ENCODE assay signal across 8 cellular contexts in genomic region chr16:29710227-29711219, GRCh38. TPM values are rescaled to one million over a fixed set of nuclear protein-coding genes. Genes with fewer than 3 reads are reported as not detected.
DNase-seq lines count a peak whose midpoint lies in the region; ATAC-seq, FAIRE-seq and TF ChIP-seq lines count a peak whose summit lies in the region.

No MANE protein-coding gene starts in this region.

- H3K4me1 Mint-ChIP-seq in CD4-positive, alpha-beta T cell (ENCODE audit: low read depth) = peaks cover 11% of the 10 kb centered on the region

- H3K79me2 ChIP-seq in OCI-LY3 (ENCODE audit: low read length) = no peaks in the 10 kb centered on the region

- H3K4me1 ChIP-seq in OCI-LY3 (ENCODE audit: low read length) (peaks cover 65% of the 10 kb centered on the region), skeletal muscle satellite cell (ENCODE audit: control insufficient read depth, insufficient read depth, low read length) (peaks cover 3% of the 10 kb centered on the region)

- H3K36me3 Mint-ChIP-seq in CD4-positive, alpha-beta T cell (ENCODE audit: low read depth) = no peaks in the 10 kb centered on the region

- POLR2A ChIA-PET in CD4-positive, alpha-beta T cell (lab: Charles Lee) = interaction anchor here (0.7 to 4.5 kb wide), 4 partner anchors 10 to 115 kb away, joined by 3 to 41 read pairs (median 6); partner anchors contain the start of gene KIF22

- TF ChIP-seq POLR2A in GM12892 (IDR thresholded peaks at IDR 0.05; ENCODE audit: low read depth, low read length) = no peak

- H3K9ac ChIP-seq in OCI-LY3 (ENCODE audit: low read length) (peak overlapping the region; percentile 25; the same call in 1 of the 2 replicates), skeletal muscle satellite cell (ENCODE audit: low read depth, low read length) (no peak overlapping the region)

- H3K4me2 ChIP-seq in OCI-LY3 (ENCODE audit: low read length) (peak overlapping the region; percentile 61), skeletal muscle satellite cell (ENCODE audit: low read length) (peak overlapping the region; percentile 59)

- H3K4me3 ChIP-seq in OCI-LY3 (ENCODE audit: low read length) (peak overlapping the region; percentile 47), astrocyte of the spinal cord (ENCODE audit: low read depth, low read length) (no peak overlapping the region), iPS-18c (ENCODE audit: insufficient read depth, low read depth, low read length) (peak overlapping the region; percentile 66), skeletal muscle satellite cell (ENCODE audit: low read length) (no peak overlapping the region)

- in situ Hi-C loops in astrocyte of the spinal cord (cut with HindIII; ENCODE audit: low sequenced_read_pairs) = no loop called here

- peak; percentile 65 for FAIRE-seq in GM12892 (lab: Jason Lieb, UNC)

- peak; percentile 74 for TF ChIP-seq CTCF in CD4-positive, alpha-beta T cell (IDR thresholded peaks at IDR 0.05)
- peak; percentile 67 for TF ChIP-seq CTCF in OCI-LY3 (IDR thresholded peaks at IDR 0.05; ENCODE audit: low read depth, low read length)
- peak; percentile 63 for TF ChIP-seq CTCF in astrocyte of the spinal cord (IDR thresholded peaks at IDR 0.05; ENCODE audit: low read depth, low read length)

- no peaks in the 10 kb centered on the region for H3K27me3 ChIP-seq in CD4-positive, alpha-beta T cell (ENCODE audit: control insufficient read depth, insufficient read depth, low read length)
- no peaks in the 10 kb centered on the region for H3K27me3 ChIP-seq in OCI-LY3 (ENCODE audit: low read depth, low read length)
- peaks cover 3% of the 10 kb centered on the region for H3K27me3 ChIP-seq in skeletal muscle satellite cell (ENCODE audit: control insufficient read depth, insufficient read depth, low read length)

- CTCF ChIA-PET in CD4-positive, alpha-beta T cell (lab: Charles Lee) = interaction anchor here (0.6 to 1.9 kb wide), 8 partner anchors 10 to 129 kb away, joined by 3 to 27 read pairs (median 4); partner anchors contain the start of genes KIF22 and PAGR1

- peak overlapping the region; percentile 48; the same call in 1 of the 2 replicates for H2AFZ ChIP-seq in OCI-LY3 (ENCODE audit: low read depth, low read length)

- no peaks in the 10 kb centered on the region for H3K9me3 Mint-ChIP-seq in CD4-positive, alpha-beta T cell

- no peak overlapping the region for H3K27ac ChIP-seq in CD4-positive, alpha-beta T cell (ENCODE audit: low read depth, low read length)
- peak overlapping the region; percentile 43 for H3K27ac ChIP-seq in OCI-LY3 (ENCODE audit: low read length)

- H4K20me1 ChIP-seq in OCI-LY3 (ENCODE audit: insufficient read depth, low read length) = no peaks in the 10 kb centered on the region

- ATAC-seq in CD4-positive, alpha-beta T cell (ENCODE audit: poor library complexity) = peak; percentile 100
- no peak for ATAC-seq in HG03354 (IDR thresholded peaks at IDR 0.05; ENCODE audit: poor library complexity, severe bottlenecking, unreplicated experiment)
- ATAC-seq in GM18519 (IDR thresholded peaks at IDR 0.05; ENCODE audit: low FRiP score, unreplicated experiment) = no peak

- H3K36me3 ChIP-seq in OCI-LY3 (replicated peaks; ENCODE audit: low read depth, low read length) = no peaks in the 10 kb centered on the region
- no peaks in the 10 kb centered on the region for H3K36me3 ChIP-seq in skeletal muscle satellite cell (ENCODE audit: insufficient read depth, low read length)

- peak in 3 of 10 experiments; percentile 11 to 41 (median 33) for DNase-seq in CD4-positive, alpha-beta T cell
- DNase-seq in GM12892 (ENCODE audit: insufficient read length) (no peak), astrocyte of the spinal cord (ENCODE audit: low read depth, low spot score) (peak; percentile 75)

- no peaks in the 10 kb centered on the region for H3K27me3 Mint-ChIP-seq in CD4-positive, alpha-beta T cell

- H3K27ac Mint-ChIP-seq in CD4-positive, alpha-beta T cell = peak overlapping the region; percentile 35

- intact Hi-C loops in CD4-positive, alpha-beta T cell (cut with DNase I, micrococcal nuclease) = loop anchor here (1.0 kb wide), 2 partner anchors 8 to 10 kb away; no protein-coding TSS in a partner anchor

- H3K9me3 ChIP-seq in CD4-positive, alpha-beta T cell (ENCODE audit: control insufficient read depth, low read length) = no peaks in the 10 kb centered on the region
- no peaks in the 10 kb centered on the region for H3K9me3 ChIP-seq in OCI-LY3 (ENCODE audit: insufficient read depth, low read length)
- no peaks in the 10 kb centered on the region for H3K9me3 ChIP-seq in iPS-18c (ENCODE audit: control insufficient read depth, insufficient read depth, low read length)
- H3K9me3 ChIP-seq in skeletal muscle satellite cell (replicated peaks; ENCODE audit: low read length) = no peaks in the 10 kb centered on the region

- H3K4me3 Mint-ChIP-seq in CD4-positive, alpha-beta T cell = no peak overlapping the region

RNA-seq across cellular contexts. Expression of gene QPRT, which starts 31.5 kb away (rescaled TPM):
- under 1 TPM; 0.19 to 0.45 TPM for total RNA-seq in CD4-positive, alpha-beta T cell
- 23.7 TPM for polyA plus RNA-seq in GM12892 (2012; ENCODE audit: missing spikeins)
- 5.2 and 17.5 TPM in 2 replicates for total RNA-seq in skeletal muscle satellite cell (2012; rRNA removed)

RNA-seq across cellular contexts. Expression of gene C16orf54, which starts 35.3 kb away (rescaled TPM):
- total RNA-seq in CD4-positive, alpha-beta T cell = 100 to 1,000 TPM; 250 to 261 TPM
- 1.8 TPM for polyA plus RNA-seq in GM12892 (2012; ENCODE audit: missing spikeins)
- not detected in 2 replicates for total RNA-seq in skeletal muscle satellite cell (2012; rRNA removed)

RNA-seq across cellular contexts. Expression of gene SPN, which starts 47.5 kb away (rescaled TPM):
- total RNA-seq in CD4-positive, alpha-beta T cell = 10 to 100 TPM; 45.7 to 48.3 TPM
- polyA plus RNA-seq in GM12892 (2012; ENCODE audit: missing spikeins) = 58.5 TPM
- not detected in 2 replicates for total RNA-seq in skeletal muscle satellite cell (2012; rRNA removed)

Comparison
In these comparisons a context has a peak if more than half of its experiments do, and no peak if none do; other contexts are left out.
1. H3K4me3 ChIP-seq: peak in OCI-LY3 (single experiment) and iPS-18c (single experiment); none in astrocyte of the spinal cord (single experiment) and skeletal muscle satellite cell (single experiment).
2. Peak in every context shown above with its lines, with median percentiles within 50 percentile points of each other: CTCF ChIP-seq.